ENCODE assay signal across 9 cellular contexts in genomic region chr12:8635342-8636006, GRCh38. TPM values are rescaled to one million over a fixed set of nuclear protein-coding genes. Genes with fewer than 3 reads are reported as not detected.
"Had no signal": no experiment of that assay in that cellular context is flagged by ENCODE, and none has a peak within 500 bp of the region (broad histone marks: within the 10 kb centered on the region; RNA-seq: fewer than 3 reads in every experiment).

No MANE protein-coding gene starts in this region.

RNA-seq across cellular contexts. Expression of gene AICDA, which starts 22.8 kb away (rescaled TPM):
- total RNA-seq: activated CD8-positive, alpha-beta T cell treated with anti-CD3 and anti-CD28 coated beads, Interleukin-2, amount 10 ng/mL, durations not matched to agents 7 days and 5 days; activated naive CD8-positive, alpha-beta T cell treated with anti-CD3 and anti-CD28 coated beads, Interleukin-2, amount 10 ng/mL, durations not matched to agents 7 days and 5 days; adrenal gland; LHCN-M2; M059J; PC-3; SJSA1 had no signal
- polyA plus RNA-seq: adrenal gland had no signal

RNA-seq across cellular contexts. Expression of gene MFAP5, which starts 27.2 kb away (rescaled TPM):
- total RNA-seq: activated CD8-positive, alpha-beta T cell treated with anti-CD3 and anti-CD28 coated beads, Interleukin-2, amount 10 ng/mL, durations not matched to agents 7 days and 5 days; activated naive CD8-positive, alpha-beta T cell treated with anti-CD3 and anti-CD28 coated beads, Interleukin-2, amount 10 ng/mL, durations not matched to agents 7 days and 5 days; M059J; PC-3; T-helper 1 cell treated with Interleukin-12 subunit alpha and Interleukin-12 subunit beta and Interleukin-4 antibody, amounts not matched to agents 30 ng/mL and 1 ng/mL, for 36 hours had no signal
- polyA plus RNA-seq: IgD-negative memory B cell had no signal
